Comparison of ENCODE assay signal across 7 cellular contexts in genomic region chr17:62510247-62510819, GRCh38. TPM values are rescaled to one million over a fixed set of nuclear protein-coding genes. Genes with fewer than 3 reads are reported as not detected.
DNase-seq lines count a peak whose midpoint lies in the region; ATAC-seq, FAIRE-seq and TF ChIP-seq lines count a peak whose summit lies in the region.
"Not testable (repeated sequence)": the region's sequence is repeated elsewhere in the genome, so short reads cannot be mapped to it uniquely, and the experiment has no call there.

No MANE protein-coding gene starts in this region.

- not testable (repeated sequence) for H3K36me3 ChIP-seq in HEK293 (ENCODE audit: control insufficient read depth in 2 of 2, insufficient read depth in 1 of 2, low read length in 2 of 2); HepG2 (replicated peaks in 1 of 2; ENCODE audit: control insufficient read depth in 1 of 2, insufficient read depth in 2 of 2, low read length in 2 of 2); pancreas

- H3K4me2 ChIP-seq in HepG2 (ENCODE audit: low read depth, low read length) = not testable (repeated sequence)

- not testable (repeated sequence) for TF ChIP-seq CTCF in HEK293 (tag by site-specific recombination; IDR thresholded peaks at IDR 0.05); WTC11 (IDR thresholded peaks at IDR 0.05); epithelial cell of esophagus (IDR thresholded peaks at IDR 0.05; ENCODE audit: insufficient read depth, low read depth, low read length, missing control alignments); HepG2 (CRISPR knock-in tag; IDR thresholded peaks at IDR 0.05); pancreas (IDR thresholded peaks at IDR 0.05)

- not testable (repeated sequence) for H3K27me3 ChIP-seq in HepG2 (ENCODE audit: control insufficient read depth in 1 of 2, insufficient read depth in 2 of 2, low read length in 2 of 2); pancreas

- TF ChIP-seq EP300 in HepG2 (IDR thresholded peaks at IDR 0.05; ENCODE audit: low read depth in 2 of 2, low read length in 2 of 2); HepG2 (CRISPR knock-in tag; IDR thresholded peaks at IDR 0.05; ENCODE audit: borderline replicate concordance): not testable (repeated sequence)

- POLR2A ChIA-PET in HEK293 (lab: Yijun Ruan, JAX); WTC11 (lab: Charles Lee); HepG2 (lab: Yijun Ruan, JAX): not testable (repeated sequence)

- H3K27ac ChIP-seq in HEK293 (ENCODE audit: extremely low read depth, low read depth, low read length); HepG2 (ENCODE audit: extremely low read length, insufficient read depth, low read length): not testable (repeated sequence)
- H3K27ac ChIP-seq in pancreas = peak overlapping the region in 1 of 4 donors; percentile 30

- not testable (repeated sequence) for DNase-seq in WTC11 (ENCODE audit: low spot score); activated T-cell treated with anti-CD3 and anti-CD28 coated beads, Interleukin-2, amount 50 U/mL, for 4 hours; activated naive CD8-positive, alpha-beta T cell treated with anti-CD3 and anti-CD28 coated beads, Interleukin-2, amount 50 U/mL, for 24 hours; HepG2 (ENCODE audit: low spot score); pancreas
- peak; percentile 35 for DNase-seq in epithelial cell of esophagus (ENCODE audit: low read depth)

- H3K9me3 Mint-ChIP-seq in WTC11; activated T-cell treated with anti-CD3 and anti-CD28 coated beads, Interleukin-2, amount 50 U/mL, for 4 hours; activated naive CD8-positive, alpha-beta T cell treated with anti-CD3 and anti-CD28 coated beads, Interleukin-2, amount 50 U/mL, for 24 hours: not testable (repeated sequence)

- H3K79me2 ChIP-seq in HepG2 (ENCODE audit: insufficient read depth, low read length) = peaks cover 65% of the 10 kb centered on the region

- CTCF ChIA-PET in HEK293 (lab: Yijun Ruan, JAX); WTC11 (lab: Charles Lee); HepG2 (lab: Yijun Ruan, JAX; ENCODE audit: low intra/inter-chr PET ratio, low total read pairs): not testable (repeated sequence)

- H3K4me1 ChIP-seq in HEK293 (ENCODE audit: control insufficient read depth, insufficient read depth, low read length) = not testable (repeated sequence)
- H3K4me1 ChIP-seq in HepG2 (ENCODE audit: insufficient read depth, low read length) (peaks cover 22% of the 10 kb centered on the region), pancreas (peaks cover 0 to 17% (median 6%) of the 10 kb centered on the region in 3 donors)

- not testable (repeated sequence) for H2AFZ ChIP-seq in HepG2 (ENCODE audit: low read length)

- H4K20me1 ChIP-seq in HepG2 (ENCODE audit: insufficient read depth, low read length) = peaks cover 25% of the 10 kb centered on the region

- H3K4me1 Mint-ChIP-seq in WTC11 = peaks cover 11% of the 10 kb centered on the region
- peaks cover 43% of the 10 kb centered on the region for H3K4me1 Mint-ChIP-seq in activated T-cell treated with anti-CD3 and anti-CD28 coated beads, Interleukin-2, amount 50 U/mL, for 4 hours (ENCODE audit: low read depth)
- H3K4me1 Mint-ChIP-seq in activated naive CD8-positive, alpha-beta T cell treated with anti-CD3 and anti-CD28 coated beads, Interleukin-2, amount 50 U/mL, for 24 hours = peaks cover 39% of the 10 kb centered on the region

- in situ Hi-C loops in HepG2 (cut with HindIII; ENCODE audit: extremely low pct_ligation_motif_present, low pct_unique_long_range_greater_than_20kb) = not testable (repeated sequence)

- TF ChIP-seq RAD21 in HepG2 (CRISPR knock-in tag; IDR thresholded peaks at IDR 0.05) = not testable (repeated sequence)

- intact Hi-C loops in HepG2 (cut with micrococcal nuclease; ENCODE audit: unreplicated experiment); pancreas (cut with DNase I): not testable (repeated sequence)

- not testable (repeated sequence) for ATAC-seq in WTC11
- ATAC-seq in activated T-cell treated with anti-CD3 and anti-CD28 coated beads, Interleukin-2, amount 50 U/mL, for 4 hours = peak; percentile 48 to 58
- peak; percentile 43 for ATAC-seq in activated naive CD8-positive, alpha-beta T cell treated with anti-CD3 and anti-CD28 coated beads, Interleukin-2, amount 50 U/mL, for 24 hours
- ATAC-seq in HepG2 (peak; percentile 47), pancreas (peak; percentile 79 to 88 (median 80))

- peak overlapping the region; percentile 74; the same call in 1 of the 2 replicates for H3K27ac Mint-ChIP-seq in WTC11
- peak overlapping the region; percentile 46 for H3K27ac Mint-ChIP-seq in activated naive CD8-positive, alpha-beta T cell treated with anti-CD3 and anti-CD28 coated beads, Interleukin-2, amount 50 U/mL, for 24 hours

- TF ChIP-seq POLR2A in HepG2 (IDR thresholded peaks at IDR 0.05; ENCODE audit: insufficient read depth in 1 of 2, low read depth in 2 of 2, low read length in 2 of 2) = not testable (repeated sequence)

- not testable (repeated sequence) for FAIRE-seq in HepG2 (lab: Jason Lieb, UNC); pancreas (lab: Jason Lieb, UNC)

- H3K4me3 Mint-ChIP-seq in WTC11; activated T-cell treated with anti-CD3 and anti-CD28 coated beads, Interleukin-2, amount 50 U/mL, for 4 hours; activated naive CD8-positive, alpha-beta T cell treated with anti-CD3 and anti-CD28 coated beads, Interleukin-2, amount 50 U/mL, for 24 hours: not testable (repeated sequence)

- BruUV-seq in HepG2 (replicated peaks; lab: Mats Ljungman, UMichigan) = not testable (repeated sequence)

- not testable (repeated sequence) for H3K4me3 ChIP-seq in HEK293 (ENCODE audit: low read depth, low read length); epithelial cell of esophagus (ENCODE audit: low read length); HepG2 (replicated peaks in 1 of 3; ENCODE audit: insufficient read depth in 1 of 3, low read depth in 2 of 3, low read length in 3 of 3); pancreas

- H3K9ac ChIP-seq in HepG2 (ENCODE audit: insufficient read depth, low read depth, low read length) = not testable (repeated sequence)

- 99% methylated on average over 2 of the region's 3 CpGs for WGBS in HepG2 (ENCODE audit: low lambda C conversion rate)
- WGBS in pancreas, 2 donors = 87 to 89% methylated on average over 2 of the region's 3 CpGs

- not testable (repeated sequence) for H3K27me3 Mint-ChIP-seq in WTC11 (ENCODE audit: low read depth); activated T-cell treated with anti-CD3 and anti-CD28 coated beads, Interleukin-2, amount 50 U/mL, for 4 hours (ENCODE audit: low read depth); activated naive CD8-positive, alpha-beta T cell treated with anti-CD3 and anti-CD28 coated beads, Interleukin-2, amount 50 U/mL, for 24 hours

- H3K36me3 Mint-ChIP-seq in WTC11; activated T-cell treated with anti-CD3 and anti-CD28 coated beads, Interleukin-2, amount 50 U/mL, for 4 hours (ENCODE audit: insufficient read depth); activated naive CD8-positive, alpha-beta T cell treated with anti-CD3 and anti-CD28 coated beads, Interleukin-2, amount 50 U/mL, for 24 hours (ENCODE audit: low read depth): not testable (repeated sequence)

- H3K9me3 ChIP-seq in HEK293 (ENCODE audit: control insufficient read depth, insufficient read depth, low read depth, low read length); HepG2 (ENCODE audit: low read length); pancreas: not testable (repeated sequence)

RNA-seq across cellular contexts. Expression of gene TLK2, which starts 31.7 kb away (rescaled TPM):
- total RNA-seq in WTC11 (2021) = 38.0 to 42.9 TPM (median 39.4 TPM) in 3 replicates
- 10 to 100 TPM; 30.1 to 35.0 (median 33.1) TPM for total RNA-seq in activated T-cell treated with anti-CD3 and anti-CD28 coated beads, Interleukin-2, amount 50 U/mL, for 4 hours
- total RNA-seq in HepG2 (2016; rRNA removed; fragmentation: Illumina TruSeq; extraction: Trizol) = 58.7 and 64.6 TPM in 2 replicates
- total RNA-seq in HepG2 (2016; cell fraction: cytosol; rRNA removed; fragmentation: Illumina TruSeq; extraction: Trizol; ENCODE audit: low read depth) = 34.5 and 37.0 TPM in 2 replicates
- 57.0 and 69.7 TPM in 2 replicates for total RNA-seq in HepG2 (2016; cell fraction: insoluble cytoplasmic fraction; rRNA removed; fragmentation: Illumina TruSeq; extraction: Trizol)
- 52.6 and 60.1 TPM in 2 replicates for total RNA-seq in HepG2 (2016; cell fraction: membrane; rRNA removed; fragmentation: Illumina TruSeq; extraction: Trizol)
- total RNA-seq in HepG2 (2016; cell fraction: nucleus; rRNA removed; fragmentation: Illumina TruSeq; extraction: Trizol) = 52.2 and 62.5 TPM in 2 replicates
- 58.8 and 60.8 TPM in 2 replicates for polyA plus RNA-seq in HepG2 (2011; rRNA removed)
- polyA plus RNA-seq in HepG2 (2011; cell fraction: cytosol; rRNA removed) = 34.3 and 44.3 TPM in 2 replicates
- 34.8 and 35.7 TPM in 2 replicates for polyA plus RNA-seq in HepG2 (2011; cell fraction: nucleus; rRNA removed)
- 25.7 and 28.6 TPM in 2 replicates for polyA plus RNA-seq in HepG2 (2012)
- 8.7 and 9.3 TPM in 2 replicates for polyA plus RNA-seq in HepG2 (2016; cell fraction: cytosol; fragmentation: Illumina TruSeq; extraction: Trizol; ENCODE audit: low read depth)
- 47.4 and 53.6 TPM in 2 replicates for polyA plus RNA-seq in HepG2 (2016; cell fraction: insoluble cytoplasmic fraction; fragmentation: Illumina TruSeq; extraction: Trizol; ENCODE audit: low read depth)
- polyA plus RNA-seq in HepG2 (2016; cell fraction: membrane; fragmentation: Illumina TruSeq; extraction: Trizol; ENCODE audit: low read depth) = 23.7 and 27.0 TPM in 2 replicates
- polyA plus RNA-seq in HepG2 (2016; cell fraction: nucleus; fragmentation: Illumina TruSeq; extraction: Trizol; ENCODE audit: insufficient read depth, low read depth) = 36.7 and 42.8 TPM in 2 replicates
- 105 and 145 TPM in 2 replicates for polyA minus RNA-seq in HepG2 (2011; rRNA and poly(A)+ RNA removed; ENCODE audit: low replicate concordance)
- polyA minus RNA-seq in HepG2 (2011; cell fraction: cytosol; rRNA and poly(A)+ RNA removed) = 50.6 and 60.3 TPM in 2 replicates
- 101 and 125 TPM in 2 replicates for polyA minus RNA-seq in HepG2 (2011; cell fraction: nucleus; rRNA and poly(A)+ RNA removed)
- total RNA-seq in pancreas = 10 to 100 TPM; 10.9 to 19.3 (median 13.6) TPM
- 1 to 10 TPM; 6.2 to 9.9 TPM for polyA plus RNA-seq in pancreas
